In genomic region chr22:25484916-25485315, GRCh38 we compare ENCODE assay signal across 25 cellular contexts.
DNase-seq lines count a peak whose midpoint lies in the region; ATAC-seq and TF ChIP-seq lines count a peak whose summit lies in the region.
"Had no signal": no experiment of that assay in that cellular context is flagged by ENCODE, and none has a peak within 500 bp of the region (broad histone marks: within the 10 kb centered on the region; RNA-seq: fewer than 3 reads in every experiment).

No MANE protein-coding gene starts in this region.

- H3K27me3 ChIP-seq in DND-41 (ENCODE audit: insufficient read depth, low read length, poor library complexity), result no peaks in the 10 kb centered on the region
- H3K27me3 ChIP-seq: BLaER1 had no signal

- DNase-seq in activated CD4-positive, alpha-beta T cell treated with anti-CD3 and anti-CD28 coated beads, Interleukin-2, amount 10 ng/mL, durations not matched to agents 24 days and 14 days, result no peak
- no peak for DNase-seq in activated CD4-positive, alpha-beta T cell treated with anti-CD3 and anti-CD28 coated beads for 36 hours
- DNase-seq in DND-41 (no peak), MV-4-11 (lab: John Stamatoyannopoulos, UW) (no peak)
- no peak for DNase-seq in activated CD8-positive, alpha-beta T cell treated with anti-CD3 and anti-CD28 coated beads, Interleukin-2, amount 10 ng/mL, durations not matched to agents 7 days and 5 days
- no peak for DNase-seq in activated naive CD8-positive, alpha-beta T cell treated with anti-CD3 and anti-CD28 coated beads, Interleukin-2, amount 50 U/mL, for 24 hours
- no peak for DNase-seq in activated CD4-positive, CD25-positive, alpha-beta regulatory T cell treated with anti-CD3 and anti-CD28 coated beads, Interleukin-2, amount 50 U/mL, for 72 hours
- DNase-seq: ACHN; CD4-positive, alpha-beta T cell; COR-L47; DMS79 treated with DMSO at 0.1 percent for 48 hours; H7; KBM-7; NCI-H1105; NCI-H146; NCI-H2029; NCI-H2227 treated with DMSO at 0.1 percent for 48 hours; NCI-H510A; NK-92 treated with Interleukin-12 subunit alpha and Interleukin-12 subunit beta, amount 100 ng/mL, for 24 hours had no signal

- ATAC-seq in activated CD4-positive, alpha-beta T cell treated with anti-CD3 and anti-CD28 coated beads for 36 hours, result no peak
- ATAC-seq in DND-41 (ENCODE audit: insufficient read depth, low read depth) (no peak), GM19023 (IDR thresholded peaks at IDR 0.05; ENCODE audit: unreplicated experiment) (no peak)
- no peak for ATAC-seq in activated CD8-positive, alpha-beta T cell treated with anti-CD3 and anti-CD28 coated beads, Interleukin-2, amount 10 ng/mL, durations not matched to agents 7 days and 5 days
- ATAC-seq in activated naive CD8-positive, alpha-beta T cell treated with anti-CD3 and anti-CD28 coated beads, Interleukin-2, amount 50 U/mL, for 24 hours, result no peak

- intact Hi-C loops in activated CD4-positive, alpha-beta T cell treated with anti-CD3 and anti-CD28 coated beads, Interleukin-2, amount 10 ng/mL, durations not matched to agents 24 days and 14 days (cut with micrococcal nuclease), result loop anchor here (1.0 to 5.0 kb wide), 3 partner anchors 32 to 408 kb away; no protein-coding TSS in a partner anchor
- intact Hi-C loops in activated CD4-positive, alpha-beta T cell treated with anti-CD3 and anti-CD28 coated beads for 36 hours (cut with DNase I, micrococcal nuclease), result loop anchor here (1.0 to 10.0 kb wide), 5 partner anchors 32 to 410 kb away; partner anchors contain the start of gene GRK3 (in 2 of the 2)

- POLR2A ChIA-PET in activated CD4-positive, alpha-beta T cell treated with anti-CD3 and anti-CD28 coated beads for 36 hours (lab: Charles Lee), result no interaction called here
- POLR2A ChIA-PET in activated CD8-positive, alpha-beta T cell treated with anti-CD3 and anti-CD28 coated beads, Interleukin-2, amount 10 ng/mL, durations not matched to agents 7 days and 5 days (lab: Charles Lee), result interaction anchor here (1.0 kb wide), 1 partner anchor 9 kb away, joined by 3 read pairs; no protein-coding TSS in a partner anchor

- H3K9me3 Mint-ChIP-seq in activated CD4-positive, alpha-beta T cell treated with anti-CD3 and anti-CD28 coated beads, Interleukin-2, amount 10 ng/mL, durations not matched to agents 24 days and 14 days, result peaks cover 20% of the 10 kb centered on the region
- peaks cover 5% of the 10 kb centered on the region for H3K9me3 Mint-ChIP-seq in activated CD4-positive, alpha-beta T cell treated with anti-CD3 and anti-CD28 coated beads for 36 hours (ENCODE audit: low read depth)
- no peaks in the 10 kb centered on the region for H3K9me3 Mint-ChIP-seq in activated CD8-positive, alpha-beta T cell treated with anti-CD3 and anti-CD28 coated beads, Interleukin-2, amount 10 ng/mL, durations not matched to agents 7 days and 5 days (ENCODE audit: insufficient read depth)
- peaks cover 4% of the 10 kb centered on the region for H3K9me3 Mint-ChIP-seq in activated naive CD8-positive, alpha-beta T cell treated with anti-CD3 and anti-CD28 coated beads, Interleukin-2, amount 50 U/mL, for 24 hours

- H3K4me3 ChIP-seq in DND-41 (ENCODE audit: low read depth in 1 of 2, low read length in 2 of 2), result no peak overlapping the region
- H3K4me3 ChIP-seq: BLaER1, GM12878 had no signal

- TF ChIP-seq CTCF in DND-41 (IDR thresholded peaks at IDR 0.05; ENCODE audit: borderline replicate concordance, extremely low read depth, low read length, poor library complexity, severe bottlenecking), result no peak

- peak overlapping the region; percentile 89 for H3K27ac Mint-ChIP-seq in activated CD4-positive, alpha-beta T cell treated with anti-CD3 and anti-CD28 coated beads, Interleukin-2, amount 10 ng/mL, durations not matched to agents 24 days and 14 days
- H3K27ac Mint-ChIP-seq in activated CD4-positive, alpha-beta T cell treated with anti-CD3 and anti-CD28 coated beads for 36 hours, result no peak overlapping the region
- peak overlapping the region; percentile 31 for H3K27ac Mint-ChIP-seq in activated CD8-positive, alpha-beta T cell treated with anti-CD3 and anti-CD28 coated beads, Interleukin-2, amount 10 ng/mL, durations not matched to agents 7 days and 5 days
- H3K27ac Mint-ChIP-seq in activated naive CD8-positive, alpha-beta T cell treated with anti-CD3 and anti-CD28 coated beads, Interleukin-2, amount 50 U/mL, for 24 hours, result peak overlapping the region; percentile 82
- H3K27ac Mint-ChIP-seq: CD4-positive, alpha-beta T cell had no signal

- no peak overlapping the region for H3K9ac ChIP-seq in DND-41 (ENCODE audit: low read depth, low read length)
- H3K9ac ChIP-seq: BLaER1 had no signal

- CTCF ChIA-PET in activated CD4-positive, alpha-beta T cell treated with anti-CD3 and anti-CD28 coated beads for 36 hours (lab: Charles Lee), result no interaction called here
- CTCF ChIA-PET in activated CD8-positive, alpha-beta T cell treated with anti-CD3 and anti-CD28 coated beads, Interleukin-2, amount 10 ng/mL, durations not matched to agents 7 days and 5 days (lab: Charles Lee), result interaction anchor here (1.0 to 2.8 kb wide), 3 partner anchors 10 to 288 kb away, joined by 3 to 11 read pairs (median 5); no protein-coding TSS in a partner anchor

- H3K4me1 ChIP-seq in DND-41 (ENCODE audit: insufficient read depth, low read length), result peaks cover 22% of the 10 kb centered on the region

- no peaks in the 10 kb centered on the region for H3K79me2 ChIP-seq in DND-41 (ENCODE audit: insufficient read depth, low read length)

- H3K36me3 Mint-ChIP-seq in activated CD4-positive, alpha-beta T cell treated with anti-CD3 and anti-CD28 coated beads, Interleukin-2, amount 10 ng/mL, durations not matched to agents 24 days and 14 days (ENCODE audit: low read depth), result peaks cover 58% of the 10 kb centered on the region
- peaks cover 13% of the 10 kb centered on the region for H3K36me3 Mint-ChIP-seq in activated CD4-positive, alpha-beta T cell treated with anti-CD3 and anti-CD28 coated beads for 36 hours (ENCODE audit: low read depth)
- peaks cover 56% of the 10 kb centered on the region for H3K36me3 Mint-ChIP-seq in activated CD8-positive, alpha-beta T cell treated with anti-CD3 and anti-CD28 coated beads, Interleukin-2, amount 10 ng/mL, durations not matched to agents 7 days and 5 days (ENCODE audit: low read depth)
- peaks cover 40% of the 10 kb centered on the region for H3K36me3 Mint-ChIP-seq in activated naive CD8-positive, alpha-beta T cell treated with anti-CD3 and anti-CD28 coated beads, Interleukin-2, amount 50 U/mL, for 24 hours (ENCODE audit: low read depth)

- H3K9me3 ChIP-seq in DND-41 (ENCODE audit: insufficient read depth, low read length, severe bottlenecking), result no peaks in the 10 kb centered on the region

- H3K27ac ChIP-seq in DND-41 (ENCODE audit: low read length), result peak overlapping the region; percentile 68; the same call in 1 of the 2 replicates
- H3K27ac ChIP-seq: 22Rv1, BLaER1, HL-60, RWPE1 had no signal

- H3K27me3 Mint-ChIP-seq in activated CD4-positive, alpha-beta T cell treated with anti-CD3 and anti-CD28 coated beads, Interleukin-2, amount 10 ng/mL, durations not matched to agents 24 days and 14 days, result no peaks in the 10 kb centered on the region
- no peaks in the 10 kb centered on the region for H3K27me3 Mint-ChIP-seq in activated CD4-positive, alpha-beta T cell treated with anti-CD3 and anti-CD28 coated beads for 36 hours
- no peaks in the 10 kb centered on the region for H3K27me3 Mint-ChIP-seq in activated CD8-positive, alpha-beta T cell treated with anti-CD3 and anti-CD28 coated beads, Interleukin-2, amount 10 ng/mL, durations not matched to agents 7 days and 5 days (ENCODE audit: low read depth)
- H3K27me3 Mint-ChIP-seq in activated naive CD8-positive, alpha-beta T cell treated with anti-CD3 and anti-CD28 coated beads, Interleukin-2, amount 50 U/mL, for 24 hours, result peaks cover 1% of the 10 kb centered on the region
- H3K27me3 Mint-ChIP-seq: CD4-positive, alpha-beta T cell had no signal

- peaks cover 64% of the 10 kb centered on the region for H3K4me1 Mint-ChIP-seq in activated CD4-positive, alpha-beta T cell treated with anti-CD3 and anti-CD28 coated beads, Interleukin-2, amount 10 ng/mL, durations not matched to agents 24 days and 14 days
- H3K4me1 Mint-ChIP-seq in activated CD4-positive, alpha-beta T cell treated with anti-CD3 and anti-CD28 coated beads for 36 hours, result peaks cover 47% of the 10 kb centered on the region
- peaks cover 30% of the 10 kb centered on the region for H3K4me1 Mint-ChIP-seq in activated CD8-positive, alpha-beta T cell treated with anti-CD3 and anti-CD28 coated beads, Interleukin-2, amount 10 ng/mL, durations not matched to agents 7 days and 5 days (ENCODE audit: low read depth)
- peaks cover 63% of the 10 kb centered on the region for H3K4me1 Mint-ChIP-seq in activated naive CD8-positive, alpha-beta T cell treated with anti-CD3 and anti-CD28 coated beads, Interleukin-2, amount 50 U/mL, for 24 hours

- H3K4me3 Mint-ChIP-seq in activated CD4-positive, alpha-beta T cell treated with anti-CD3 and anti-CD28 coated beads, Interleukin-2, amount 10 ng/mL, durations not matched to agents 24 days and 14 days, result no peak overlapping the region
- no peak overlapping the region for H3K4me3 Mint-ChIP-seq in activated CD4-positive, alpha-beta T cell treated with anti-CD3 and anti-CD28 coated beads for 36 hours
- no peak overlapping the region for H3K4me3 Mint-ChIP-seq in activated CD8-positive, alpha-beta T cell treated with anti-CD3 and anti-CD28 coated beads, Interleukin-2, amount 10 ng/mL, durations not matched to agents 7 days and 5 days
- no peak overlapping the region for H3K4me3 Mint-ChIP-seq in activated naive CD8-positive, alpha-beta T cell treated with anti-CD3 and anti-CD28 coated beads, Interleukin-2, amount 50 U/mL, for 24 hours
- H3K4me3 Mint-ChIP-seq: CD4-positive, alpha-beta T cell had no signal

- no peak overlapping the region for H2AFZ ChIP-seq in DND-41 (ENCODE audit: low read depth, low read length)

- H3K36me3 ChIP-seq in DND-41 (ENCODE audit: insufficient read depth, low read length), result 0 out of 2 replicates have a peak, but pooled peaks cover 4% of the 10 kb centered on the region

- H3K4me2 ChIP-seq in DND-41 (ENCODE audit: insufficient read depth, low read length), result no peak overlapping the region
- H3K4me2 ChIP-seq: BLaER1 had no signal

- H4K20me1 ChIP-seq in DND-41 (ENCODE audit: insufficient read depth, low read length), result no peaks in the 10 kb centered on the region
- H4K20me1 ChIP-seq: BLaER1 had no signal
